ENCODE assay signal across 12 cellular contexts in the genomic region with DNA sequence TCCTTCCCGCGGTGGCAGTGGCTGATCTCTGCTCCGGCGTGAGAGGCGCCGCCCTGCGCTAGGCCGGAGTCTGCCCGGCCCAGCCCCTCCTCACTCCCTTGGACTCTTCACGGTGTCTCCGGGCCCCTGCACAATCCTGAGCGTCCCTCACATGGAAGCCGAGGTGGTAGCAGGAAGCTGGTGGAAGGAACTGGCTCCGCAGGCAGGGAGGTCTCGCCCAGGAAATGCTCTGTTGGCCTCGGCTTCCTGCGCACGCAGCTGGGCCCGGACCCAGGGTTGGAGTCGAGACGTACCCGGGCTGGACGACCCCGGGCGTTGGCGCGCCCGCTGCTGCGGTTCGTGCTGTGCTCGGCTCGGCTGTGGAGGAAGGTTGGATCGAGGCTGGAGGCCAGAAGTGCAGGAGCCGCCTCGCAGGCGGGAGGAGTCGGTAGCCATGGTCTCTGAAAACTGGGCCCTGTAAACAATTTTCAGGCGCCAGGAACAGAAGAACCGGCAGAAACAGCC. TPM values are rescaled to one million over a fixed set of nuclear protein-coding genes. Genes with fewer than 3 reads are reported as not detected.
DNase-seq lines count a peak whose midpoint lies in the region; TF ChIP-seq lines count a peak whose summit lies in the region.
"Had no signal": no experiment of that assay in that cellular context is flagged by ENCODE, and none has a peak within 500 bp of the region (broad histone marks: within the 10 kb centered on the region; RNA-seq: fewer than 3 reads in every experiment).

No MANE protein-coding gene starts in this region.

- peak overlapping the region; percentile 34 for H3K4me3 Mint-ChIP-seq in endodermal cell
- H3K4me3 Mint-ChIP-seq: activated B cell treated with CpG ODN at 0.5 μM for 24 hours, nephron had no signal

- H3K27ac ChIP-seq in endodermal cell (ENCODE audit: low read depth, low read length) (no peak overlapping the region), stomach smooth muscle (ENCODE audit: low read length) (no peak overlapping the region), WERI-Rb-1 (no peak overlapping the region)
- H3K27ac ChIP-seq: adrenal gland had no signal

- DNase-seq in M059J (ENCODE audit: low read depth): peak; percentile 4
- peak; percentile 45 for DNase-seq in endodermal cell
- DNase-seq in left kidney (ENCODE audit: low read depth, low spot score): peak; percentile 47
- DNase-seq in WERI-Rb-1: no peak
- DNase-seq in KG1 (lab: John Stamatoyannopoulos, UW): no peak
- DNase-seq in RKO (ENCODE audit: low spot score): no peak
- DNase-seq in stimulated activated CD4-positive, alpha-beta T cell treated with anti-CD3 and anti-CD28 coated beads, Interleukin-2, amount 100 ng/mL, for 48 hours: no peak
- DNase-seq: activated B cell treated with CpG ODN at 0.5 μM for 24 hours, spleen had no signal

- WGBS in endodermal cell (ENCODE audit: insufficient coverage in 1 of 2, insufficient read length in 1 of 2), 2 experiments: 92 to 95% methylated on average over 31 to 39 of the region's 39 CpGs

- peaks cover 2% of the 10 kb centered on the region for H3K27me3 Mint-ChIP-seq in endodermal cell (ENCODE audit: insufficient read depth)
- H3K27me3 Mint-ChIP-seq: activated B cell treated with CpG ODN at 0.5 μM for 24 hours had no signal

- H3K4me1 ChIP-seq in endodermal cell (ENCODE audit: control insufficient read depth, insufficient read depth, low read length) (no peaks in the 10 kb centered on the region), stomach smooth muscle (ENCODE audit: control insufficient read depth, insufficient read depth, low read length) (peaks cover 6% of the 10 kb centered on the region)
- H3K4me1 ChIP-seq: adrenal gland, spleen had no signal

- H3K4me3 ChIP-seq in endodermal cell (ENCODE audit: low read length) (no peak overlapping the region), stomach smooth muscle (ENCODE audit: low read length in 2 of 2) (peak overlapping the region in 1 of 2 donors; percentile 63), WERI-Rb-1 (ENCODE audit: low read depth, low read length) (no peak overlapping the region)

- no peaks in the 10 kb centered on the region for H3K36me3 Mint-ChIP-seq in endodermal cell (ENCODE audit: low read depth)

- H3K9me3 ChIP-seq in endodermal cell (ENCODE audit: control insufficient read depth, low read length): peaks cover 30% of the 10 kb centered on the region
- H3K9me3 ChIP-seq in stomach smooth muscle (ENCODE audit: control insufficient read depth in 2 of 2, low read length in 2 of 2): no peaks in the 10 kb centered on the region
- peaks cover 5% of the 10 kb centered on the region for H3K9me3 ChIP-seq in WERI-Rb-1 (ENCODE audit: severe bottlenecking)
- H3K9me3 ChIP-seq: adrenal gland had no signal

- H3K27me3 ChIP-seq in endodermal cell (ENCODE audit: control insufficient read depth, insufficient read depth, low read length, poor library complexity, severe bottlenecking): no peaks in the 10 kb centered on the region
- H3K27me3 ChIP-seq in stomach smooth muscle (ENCODE audit: control insufficient read depth in 1 of 2, insufficient read depth in 2 of 2, low read length in 2 of 2): no peaks in the 10 kb centered on the region
- H3K27me3 ChIP-seq in WERI-Rb-1 (ENCODE audit: insufficient read depth, low read depth, severe bottlenecking): no peaks in the 10 kb centered on the region
- H3K27me3 ChIP-seq: adrenal gland had no signal

- H3K9me3 Mint-ChIP-seq in endodermal cell: peaks cover 38% of the 10 kb centered on the region

- H3K36me3 ChIP-seq in endodermal cell (ENCODE audit: control insufficient read depth, insufficient read depth, low read length) (no peaks in the 10 kb centered on the region), stomach smooth muscle (ENCODE audit: control insufficient read depth in 2 of 2, insufficient read depth in 2 of 2, low read length in 2 of 2) (no peaks in the 10 kb centered on the region), WERI-Rb-1 (no peaks in the 10 kb centered on the region)
- H3K36me3 ChIP-seq: adrenal gland, spleen had no signal

- H3K9ac ChIP-seq in endodermal cell (ENCODE audit: extremely low read depth, low read length, poor library complexity, severe bottlenecking) (no peak overlapping the region), stomach smooth muscle (ENCODE audit: low read length in 2 of 2) (peak overlapping the region; percentile 2 to 21)

- H3K27ac Mint-ChIP-seq in endodermal cell: no peak overlapping the region
- H3K27ac Mint-ChIP-seq: activated B cell treated with CpG ODN at 0.5 μM for 24 hours, nephron had no signal

- TF ChIP-seq CTCF in endodermal cell (conservative IDR thresholded peaks at IDR 0.05) (no peak), WERI-Rb-1 (IDR thresholded peaks at IDR 0.05; ENCODE audit: low read depth, low read length) (no peak)

- H3K4me1 Mint-ChIP-seq in endodermal cell: no peaks in the 10 kb centered on the region
- H3K4me1 Mint-ChIP-seq: activated B cell treated with CpG ODN at 0.5 μM for 24 hours, nephron had no signal

RNA-seq across cellular contexts. Expression of a gene that starts 46.3 kb away (rescaled TPM):
- 11.1 and 14.0 TPM in 2 replicates for total RNA-seq in M059J (2014; rRNA removed; shearing (Covaris generic))
- total RNA-seq in endodermal cell: 10 to 100 TPM; 49.8 to 62.1 TPM
- polyA plus RNA-seq in endodermal cell (2013, experiment 1 of 2): 15.7 TPM
- polyA plus RNA-seq in endodermal cell (2013, experiment 2 of 2): 18.1 TPM

Comparison
In these comparisons a context has a peak if more than half of its experiments do, and no peak if none do; other contexts are left out.
1. DNase-seq: peak in M059J (single experiment), endodermal cell (single experiment) and left kidney (single experiment); none in WERI-Rb-1 (single experiment), KG1 (single experiment), RKO (single experiment) and stimulated activated CD4-positive, alpha-beta T cell treated with anti-CD3 and anti-CD28 coated beads, Interleukin-2, amount 100 ng/mL, for 48 hours (0 of 2).